ENCODE assay signal across 8 cellular contexts in genomic region chr10:87861566-87861952, GRCh38. TPM values are rescaled to one million over a fixed set of nuclear protein-coding genes. Genes with fewer than 3 reads are reported as not detected.
DNase-seq lines count a peak whose midpoint lies in the region; ATAC-seq and TF ChIP-seq lines count a peak whose summit lies in the region.

No MANE protein-coding gene starts in this region.

- no peak for TF ChIP-seq CTCF in gastroesophageal sphincter (IDR thresholded peaks at IDR 0.05)

- H3K4me3 Mint-ChIP-seq in activated CD8-positive, alpha-beta T cell treated with anti-CD3 and anti-CD28 coated beads, Interleukin-2, amount 10 ng/mL, durations not matched to agents 7 days and 5 days: peak overlapping the region; percentile 98

- H3K27ac ChIP-seq in gastroesophageal sphincter: peak overlapping the region; percentile 63 to 99 (median 98)

- no peaks in the 10 kb centered on the region for H3K27me3 ChIP-seq in gastroesophageal sphincter
- H3K27me3 ChIP-seq in neuron (ENCODE audit: insufficient read depth, low read length): no peaks in the 10 kb centered on the region

- H3K4me1 ChIP-seq in gastroesophageal sphincter: peaks cover 0 to 18% (median 5%) of the 10 kb centered on the region in 3 donors
- H3K4me1 ChIP-seq in neuron (ENCODE audit: insufficient read depth, low read length): no peaks in the 10 kb centered on the region

- H3K9me3 Mint-ChIP-seq in activated CD8-positive, alpha-beta T cell treated with anti-CD3 and anti-CD28 coated beads, Interleukin-2, amount 10 ng/mL, durations not matched to agents 7 days and 5 days (ENCODE audit: insufficient read depth): no peaks in the 10 kb centered on the region

- H3K4me1 Mint-ChIP-seq in activated CD8-positive, alpha-beta T cell treated with anti-CD3 and anti-CD28 coated beads, Interleukin-2, amount 10 ng/mL, durations not matched to agents 7 days and 5 days (ENCODE audit: low read depth): peaks cover 25% of the 10 kb centered on the region

- H3K9me3 ChIP-seq in gastroesophageal sphincter (no peaks in the 10 kb centered on the region), neuron (ENCODE audit: low read length) (no peaks in the 10 kb centered on the region)

- H3K36me3 ChIP-seq in gastroesophageal sphincter: no peaks in the 10 kb centered on the region
- no peaks in the 10 kb centered on the region for H3K36me3 ChIP-seq in neuron (ENCODE audit: insufficient read depth, low read length)

- TF ChIP-seq POLR2A in gastroesophageal sphincter (IDR thresholded peaks at IDR 0.05): no peak

- no peak for TF ChIP-seq EP300 in gastroesophageal sphincter (IDR thresholded peaks at IDR 0.05)

- peaks cover 3% of the 10 kb centered on the region for H3K27me3 Mint-ChIP-seq in activated CD8-positive, alpha-beta T cell treated with anti-CD3 and anti-CD28 coated beads, Interleukin-2, amount 10 ng/mL, durations not matched to agents 7 days and 5 days (ENCODE audit: low read depth)

- peak overlapping the region; percentile 94 for H3K27ac Mint-ChIP-seq in activated CD8-positive, alpha-beta T cell treated with anti-CD3 and anti-CD28 coated beads, Interleukin-2, amount 10 ng/mL, durations not matched to agents 7 days and 5 days

- H3K4me3 ChIP-seq in gastroesophageal sphincter (peak overlapping the region; percentile 44 to 88), neuron (ENCODE audit: low read length) (peak overlapping the region; percentile 56)

- H2AFZ ChIP-seq in neuron (ENCODE audit: low read depth, low read length): no peak overlapping the region

- DNase-seq in CD1c-positive myeloid dendritic cell (ENCODE audit: extremely low spot score) (peak; percentile 54), HT-29 (ENCODE audit: low spot score) (peak; percentile 84), epidermal melanocyte (ENCODE audit: insufficient read length, low spot score) (no peak), COLO829 (ENCODE audit: low spot score) (no peak)
- DNase-seq in activated CD8-positive, alpha-beta T cell treated with anti-CD3 and anti-CD28 coated beads, Interleukin-2, amount 10 ng/mL, durations not matched to agents 7 days and 5 days: peak; percentile 42

- CTCF ChIA-PET in activated CD8-positive, alpha-beta T cell treated with anti-CD3 and anti-CD28 coated beads, Interleukin-2, amount 10 ng/mL, durations not matched to agents 7 days and 5 days (lab: Charles Lee): interaction anchor here (1.3 to 6.0 kb wide), 10 partner anchors 11 to 694 kb away, joined by 3 to 82 read pairs (median 9); partner anchors contain the start of gene ATAD1

- peaks cover 26% of the 10 kb centered on the region for H3K36me3 Mint-ChIP-seq in activated CD8-positive, alpha-beta T cell treated with anti-CD3 and anti-CD28 coated beads, Interleukin-2, amount 10 ng/mL, durations not matched to agents 7 days and 5 days (ENCODE audit: low read depth)

- WGBS in gastroesophageal sphincter (ENCODE audit: low coverage in 1 of 2), 2 donors: 3% methylated on average over 10 of the region's 16 CpGs; no CpG with 5 or more reads in 1 of the 2 donors

- peak; percentile 16 for ATAC-seq in GM19395 (IDR thresholded peaks at IDR 0.05; ENCODE audit: unreplicated experiment)
- ATAC-seq in activated CD8-positive, alpha-beta T cell treated with anti-CD3 and anti-CD28 coated beads, Interleukin-2, amount 10 ng/mL, durations not matched to agents 7 days and 5 days: no peak
- peak; percentile 37 for ATAC-seq in gastroesophageal sphincter

- POLR2A ChIA-PET in activated CD8-positive, alpha-beta T cell treated with anti-CD3 and anti-CD28 coated beads, Interleukin-2, amount 10 ng/mL, durations not matched to agents 7 days and 5 days (lab: Charles Lee): interaction anchor here (0.8 to 3.3 kb wide), 21 partner anchors 10 to 1130 kb away, joined by 3 to 40 read pairs (median 5); partner anchors contain the start of genes ATAD1, FAS, RNLS and STAMBPL1

RNA-seq across cellular contexts. Expression of gene KLLN, which starts 1.8 kb away (rescaled TPM):
- 0.28 and 0.42 TPM in 2 replicates for total RNA-seq in HT-29 (2014; rRNA removed; shearing (Covaris generic))
- total RNA-seq in activated CD8-positive, alpha-beta T cell treated with anti-CD3 and anti-CD28 coated beads, Interleukin-2, amount 10 ng/mL, durations not matched to agents 7 days and 5 days: under 1 TPM; 0.79 to 0.94 TPM
- total RNA-seq in gastroesophageal sphincter: under 1 TPM in 3 of 4 donors, not detected in 1; 0.05 to 0.54 (median 0.19) TPM

RNA-seq across cellular contexts. Expression of gene PTEN, which starts 1.9 kb away (rescaled TPM):
- 38.0 and 49.9 TPM in 2 replicates for total RNA-seq in HT-29 (2014; rRNA removed; shearing (Covaris generic))
- total RNA-seq in activated CD8-positive, alpha-beta T cell treated with anti-CD3 and anti-CD28 coated beads, Interleukin-2, amount 10 ng/mL, durations not matched to agents 7 days and 5 days: 10 to 100 TPM; 87.2 to 91.9 TPM
- total RNA-seq in gastroesophageal sphincter: 100 to 1,000 TPM in 3 of 4 donors, 10 to 100 TPM in 1; 90.8 to 146 (median 112) TPM

RNA-seq across cellular contexts. Expression of gene ATAD1, which starts 43.5 kb away (rescaled TPM):
- 12.7 and 18.0 TPM in 2 replicates for total RNA-seq in HT-29 (2014; rRNA removed; shearing (Covaris generic))
- total RNA-seq in activated CD8-positive, alpha-beta T cell treated with anti-CD3 and anti-CD28 coated beads, Interleukin-2, amount 10 ng/mL, durations not matched to agents 7 days and 5 days: 10 to 100 TPM; 38.9 to 42.5 TPM
- total RNA-seq in gastroesophageal sphincter: 10 to 100 TPM; 36.6 to 52.8 (median 45.8) TPM

Comparison
In these comparisons a context has a peak if more than half of its experiments do, and no peak if none do; other contexts are left out.
1. DNase-seq: peak in CD1c-positive myeloid dendritic cell (single experiment), HT-29 (single experiment) and activated CD8-positive, alpha-beta T cell treated with anti-CD3 and anti-CD28 coated beads, Interleukin-2, amount 10 ng/mL, durations not matched to agents 7 days and 5 days (single experiment); none in epidermal melanocyte (single experiment) and COLO829 (single experiment).